In the genomic region with DNA sequence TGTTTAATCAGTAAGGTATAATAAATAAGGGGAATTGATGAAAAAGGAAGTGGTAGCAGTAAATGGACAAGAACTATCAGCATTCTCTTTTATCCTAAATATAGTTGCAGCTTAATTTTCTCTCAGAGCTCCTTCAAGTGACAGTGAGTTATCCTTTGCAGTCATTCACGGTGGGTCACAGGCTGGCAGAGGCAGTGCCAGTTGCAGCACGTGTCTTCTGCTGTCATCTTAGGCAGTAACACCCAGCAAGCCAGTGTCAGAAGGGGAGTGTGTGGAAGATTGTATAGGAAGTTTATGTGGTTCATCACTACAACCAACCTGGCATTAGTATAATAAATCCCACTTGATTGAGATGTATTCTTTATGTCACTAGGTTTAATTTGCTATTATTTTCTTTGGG, we compare ENCODE assay signal across 19 cellular contexts.
DNase-seq lines count a peak whose midpoint lies in the region; ATAC-seq and TF ChIP-seq lines count a peak whose summit lies in the region.
"Had no signal": no experiment of that assay in that cellular context is flagged by ENCODE, and none has a peak within 500 bp of the region (broad histone marks: within the 10 kb centered on the region; RNA-seq: fewer than 3 reads in every experiment).

No MANE protein-coding gene starts in this region.

- H3K27ac Mint-ChIP-seq in stimulated activated effector memory CD8-positive, alpha-beta T cell treated with anti-CD3 and anti-CD28 coated beads, Interleukin-12 subunit alpha, Interleukin-12 subunit beta, amount 100 ng/mL, for 72 hours: peak overlapping the region; percentile 76
- H3K27ac Mint-ChIP-seq: HFFc6 had no signal

- TF ChIP-seq EP300 in transverse colon (IDR thresholded peaks at IDR 0.05; ENCODE audit: low read depth): no peak

- WGBS in transverse colon (ENCODE audit: low coverage in 1 of 2), 2 donors: 92 to 98% methylated on average over 2 of the region's 2 CpGs

- no peak overlapping the region for H3K4me3 Mint-ChIP-seq in stimulated activated effector memory CD8-positive, alpha-beta T cell treated with anti-CD3 and anti-CD28 coated beads, Interleukin-12 subunit alpha, Interleukin-12 subunit beta, amount 100 ng/mL, for 72 hours
- H3K4me3 Mint-ChIP-seq: CD14-positive monocyte; CD4-positive, alpha-beta memory T cell; HFFc6 had no signal

- H3K4me3 ChIP-seq in transverse colon: no peak overlapping the region
- H3K4me3 ChIP-seq: BLaER1 had no signal

- ATAC-seq in left ventricle myocardium superior (peak; percentile 71), Right ventricle myocardium inferior (no peak)
- no peak for ATAC-seq in stimulated activated effector memory CD8-positive, alpha-beta T cell treated with anti-CD3 and anti-CD28 coated beads, Interleukin-12 subunit alpha, Interleukin-12 subunit beta, amount 100 ng/mL, for 72 hours
- ATAC-seq: HCT116, HepG2 had no signal

- H3K4me1 Mint-ChIP-seq in stimulated activated effector memory CD8-positive, alpha-beta T cell treated with anti-CD3 and anti-CD28 coated beads, Interleukin-12 subunit alpha, Interleukin-12 subunit beta, amount 100 ng/mL, for 72 hours: no peaks in the 10 kb centered on the region
- H3K4me1 Mint-ChIP-seq: CD14-positive monocyte had no signal

- intact Hi-C loops in left ventricle myocardium superior (cut with micrococcal nuclease) (no loop called here), Right ventricle myocardium inferior (cut with DNase I) (no loop called here), transverse colon (cut with DNase I; ENCODE audit: low total_unique reads) (no loop called here)

- no peak for TF ChIP-seq CTCF in transverse colon (IDR thresholded peaks at IDR 0.05)

- H3K36me3 Mint-ChIP-seq in stimulated activated effector memory CD8-positive, alpha-beta T cell treated with anti-CD3 and anti-CD28 coated beads, Interleukin-12 subunit alpha, Interleukin-12 subunit beta, amount 100 ng/mL, for 72 hours: peaks cover 18% of the 10 kb centered on the region

- H3K9me3 Mint-ChIP-seq in stimulated activated effector memory CD8-positive, alpha-beta T cell treated with anti-CD3 and anti-CD28 coated beads, Interleukin-12 subunit alpha, Interleukin-12 subunit beta, amount 100 ng/mL, for 72 hours: no peaks in the 10 kb centered on the region
- H3K9me3 Mint-ChIP-seq: CD4-positive, alpha-beta memory T cell; HFFc6 had no signal

- DNase-seq in NCI-H2227 treated with DMSO at 0.1 percent for 48 hours (lab: John Stamatoyannopoulos, UW): peak; percentile 0
- DNase-seq in NCI-H2227 (lab: John Stamatoyannopoulos, UW; ENCODE audit: unreplicated experiment): no peak
- peak; percentile 39 for DNase-seq in left ventricle myocardium superior
- no peak for DNase-seq in Right ventricle myocardium inferior (ENCODE audit: missing footprints)
- peak; percentile 9 for DNase-seq in medulla oblongata (ENCODE audit: extremely low spot score)
- no peak for DNase-seq in stimulated activated effector memory CD8-positive, alpha-beta T cell treated with anti-CD3 and anti-CD28 coated beads, Interleukin-12 subunit alpha, Interleukin-12 subunit beta, amount 100 ng/mL, for 72 hours (ENCODE audit: low spot score in 2 of 2)
- no peak for DNase-seq in transverse colon
- no peak for DNase-seq in NOMO-1 (lab: John Stamatoyannopoulos, UW; ENCODE audit: unreplicated experiment in 2 of 2)
- DNase-seq: 8988T; CD4-positive, alpha-beta memory T cell; DMS79 treated with DMSO at 0.1 percent for 48 hours; GF-D8; GOT3; H7; HFFc6 had no signal

- no peaks in the 10 kb centered on the region for H3K9me3 ChIP-seq in transverse colon
- H3K9me3 ChIP-seq: BLaER1 had no signal

- in situ Hi-C loops in transverse colon (cut with MboI; ENCODE audit: low pct_ligation_motif_present in 1 of 4, low pct_unique_long_range_greater_than_20kb in 1 of 4, low sequenced_read_pairs in 3 of 4): no loop called here

- no peaks in the 10 kb centered on the region for H3K4me1 ChIP-seq in transverse colon
- H3K4me1 ChIP-seq: BLaER1 had no signal

- H3K36me3 ChIP-seq in transverse colon: no peaks in the 10 kb centered on the region
- H3K36me3 ChIP-seq: BLaER1 had no signal

- H3K27ac ChIP-seq in transverse colon: no peak overlapping the region
- H3K27ac ChIP-seq: BLaER1 had no signal

- no peak for TF ChIP-seq POLR2A in transverse colon (IDR thresholded peaks at IDR 0.05)

- no peaks in the 10 kb centered on the region for H3K27me3 ChIP-seq in transverse colon
- H3K27me3 ChIP-seq: BLaER1 had no signal

Comparison
In these comparisons a context has a peak if more than half of its experiments do, and no peak if none do; other contexts are left out.
1. DNase-seq: peak in NCI-H2227 treated with DMSO at 0.1 percent for 48 hours (single experiment), left ventricle myocardium superior (single experiment) and medulla oblongata (single experiment); none in NCI-H2227 (single experiment), Right ventricle myocardium inferior (single experiment), stimulated activated effector memory CD8-positive, alpha-beta T cell treated with anti-CD3 and anti-CD28 coated beads, Interleukin-12 subunit alpha, Interleukin-12 subunit beta, amount 100 ng/mL, for 72 hours (0 of 2), transverse colon (single experiment) and NOMO-1 (0 of 2).